In the genomic region with DNA sequence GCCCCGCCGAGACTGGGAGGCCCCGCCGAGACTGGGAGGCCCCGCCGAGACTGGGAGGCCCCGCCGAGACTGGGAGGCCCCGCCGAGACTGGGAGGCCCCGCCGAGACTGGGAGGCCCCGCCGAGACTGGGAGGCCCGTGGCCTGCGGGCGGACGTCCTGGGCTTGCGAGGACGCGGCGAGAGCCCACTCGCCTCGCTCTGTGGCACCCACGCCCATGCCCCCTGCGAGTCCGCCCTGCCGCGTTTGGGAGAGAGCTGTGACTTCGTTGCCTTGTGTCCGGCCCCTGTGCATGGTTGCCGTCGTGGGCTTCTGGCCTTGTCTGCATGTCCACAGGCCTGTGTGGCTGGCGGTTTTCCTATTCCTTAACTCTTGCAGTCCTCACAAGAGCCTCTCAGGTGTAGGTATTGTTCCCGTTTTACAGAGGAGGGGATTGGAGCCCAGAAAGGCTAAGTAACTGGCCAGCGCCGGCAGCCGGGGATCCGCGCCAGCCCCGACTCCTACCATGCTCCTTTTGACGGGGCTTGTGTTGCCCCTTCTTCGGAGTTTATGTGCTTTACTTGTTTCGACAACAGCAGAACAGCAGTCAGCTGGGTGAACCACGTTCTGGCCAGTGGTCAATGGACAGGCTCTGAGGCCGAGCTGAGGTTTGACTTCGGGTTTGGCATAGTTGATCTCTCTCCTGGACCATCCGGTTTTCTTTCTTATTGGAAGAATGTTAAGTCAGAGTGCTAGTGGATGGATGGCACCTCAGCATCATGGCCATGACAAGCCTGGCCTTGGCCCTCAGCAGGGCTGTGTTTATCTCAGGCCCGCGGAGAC, we compare ENCODE assay signal across 8 cellular contexts. TPM values are rescaled to one million over a fixed set of nuclear protein-coding genes. Genes with fewer than 3 reads are reported as not detected.
A peak's percentile ranks its signal among the peaks of the same experiment; 100 is the strongest.
DNase-seq lines count a peak whose midpoint lies in the region; ATAC-seq and FAIRE-seq lines count a peak whose summit lies in the region.

No MANE protein-coding gene starts in this region.

- H3K4me1 Mint-ChIP-seq in activated T-cell treated with anti-CD3 and anti-CD28 coated beads, Interleukin-2, amount 50 U/mL, for 24 hours (ENCODE audit: low read depth), result peaks cover 58% of the 10 kb centered on the region

- H3K4me3 ChIP-seq in thymus (ENCODE audit: low read length), result peak overlapping the region; percentile 84

- ATAC-seq in left lobe of liver, result no peak

- no peaks in the 10 kb centered on the region for H3K9me3 ChIP-seq in thymus (ENCODE audit: control insufficient read depth)

- no peak for FAIRE-seq in frontal cortex (lab: Jason Lieb, UNC)

- peaks cover 8% of the 10 kb centered on the region for H3K27me3 Mint-ChIP-seq in activated T-cell treated with anti-CD3 and anti-CD28 coated beads, Interleukin-2, amount 50 U/mL, for 24 hours

- H3K27ac Mint-ChIP-seq in activated T-cell treated with anti-CD3 and anti-CD28 coated beads, Interleukin-2, amount 50 U/mL, for 24 hours, result peak overlapping the region; percentile 94

- no peaks in the 10 kb centered on the region for H3K9me3 Mint-ChIP-seq in activated T-cell treated with anti-CD3 and anti-CD28 coated beads, Interleukin-2, amount 50 U/mL, for 24 hours

- H3K36me3 ChIP-seq in thymus (ENCODE audit: control insufficient read depth, insufficient read depth), result peaks cover 9% of the 10 kb centered on the region

- H3K27me3 ChIP-seq in thymus (ENCODE audit: control insufficient read depth, insufficient read depth), result no peaks in the 10 kb centered on the region

- no peak for DNase-seq in activated T-cell treated with anti-CD3 and anti-CD28 coated beads, Interleukin-2, amount 50 U/mL, for 24 hours
- DNase-seq in activated T-cell treated with anti-CD3 and anti-CD28 coated beads for 4 hours, result no peak
- peak; percentile 50 for DNase-seq in left lobe of liver (ENCODE audit: low spot score)
- no peak for DNase-seq in frontal cortex (ENCODE audit: low spot score in 2 of 2)
- DNase-seq in NAMALWA (ENCODE audit: low spot score), result no peak
- no peak for DNase-seq in midbrain (lab: John Stamatoyannopoulos, UW)

- peaks cover 28% of the 10 kb centered on the region for H3K4me1 ChIP-seq in thymus (ENCODE audit: control insufficient read depth, insufficient read depth, low read length)

- 7% methylated on average over 45 of the region's 50 CpGs for WGBS in thymus

- H3K4me3 Mint-ChIP-seq in activated T-cell treated with anti-CD3 and anti-CD28 coated beads, Interleukin-2, amount 50 U/mL, for 24 hours, result peak overlapping the region; percentile 91

- H3K36me3 Mint-ChIP-seq in activated T-cell treated with anti-CD3 and anti-CD28 coated beads, Interleukin-2, amount 50 U/mL, for 24 hours (ENCODE audit: low read depth), result peaks cover 51% of the 10 kb centered on the region

- H3K27ac ChIP-seq in angular gyrus (ENCODE audit: low read depth, low read length) (peak overlapping the region; percentile 30), thymus (ENCODE audit: low read depth) (peak overlapping the region; percentile 42)

RNA-seq across cellular contexts. Expression of a gene that starts 0.7 kb away (rescaled TPM):
- total RNA-seq in left lobe of liver (25.4 TPM), frontal cortex (30.6 TPM)
- 23.7 TPM for polyA plus RNA-seq in thymus

RNA-seq across cellular contexts. Expression of a gene that starts 16.2 kb away (rescaled TPM):
- total RNA-seq in left lobe of liver, result 36.6 TPM
- polyA plus RNA-seq in thymus, result 51.2 TPM
- 2.0 TPM for total RNA-seq in frontal cortex

RNA-seq across cellular contexts. Expression of a gene that starts 16.5 kb away (rescaled TPM):
- total RNA-seq in left lobe of liver, result 13.4 TPM
- polyA plus RNA-seq in thymus, result 5.8 TPM
- not detected for total RNA-seq in frontal cortex

RNA-seq across cellular contexts. Expression of a gene that starts 38.7 kb away (rescaled TPM):
- total RNA-seq in left lobe of liver (38.5 TPM), frontal cortex (0.82 TPM)
- 102 TPM for polyA plus RNA-seq in thymus

RNA-seq across cellular contexts. Expression of a gene that starts 39.7 kb away (rescaled TPM):
- total RNA-seq in left lobe of liver (0.93 TPM), frontal cortex (1.2 TPM)
- 2.4 TPM for polyA plus RNA-seq in thymus

Comparison
In these comparisons a context has a peak if more than half of its experiments do, and no peak if none do; other contexts are left out.
1. RNA of a gene that starts 16.2 kb away (total RNA-seq): 36.6 TPM in left lobe of liver (single experiment); 2.0 TPM in frontal cortex (single experiment); every median in the first group is over 10 times any median in the second.
2. RNA of a gene that starts 16.5 kb away (total RNA-seq): 13.4 TPM in left lobe of liver (single experiment); not detected in frontal cortex (single experiment); every median in the first group is over 10 times any median in the second.